11 cellular contexts compared by ENCODE assay signal in genomic region chrX:40140706-40141499, GRCh38. TPM values are rescaled to one million over a fixed set of nuclear protein-coding genes. Genes with fewer than 3 reads are reported as not detected.
A peak's percentile ranks its signal among the peaks of the same experiment; 100 is the strongest.
DNase-seq lines count a peak whose midpoint lies in the region; ATAC-seq and TF ChIP-seq lines count a peak whose summit lies in the region.
"Had no signal": no experiment of that assay in that cellular context is flagged by ENCODE, and none has a peak within 500 bp of the region (broad histone marks: within the 10 kb centered on the region; RNA-seq: fewer than 3 reads in every experiment).

No MANE protein-coding gene starts in this region.

- H3K79me1 ChIP-seq in mesendoderm (ENCODE audit: low read length), result no peaks in the 10 kb centered on the region

- WGBS in esophagus squamous epithelium, 2 donors, result 32 to 43% methylated on average over 2 to 7 of the region's 12 CpGs
- WGBS in mesendoderm (ENCODE audit: extremely low coverage, insufficient coverage, low lambda C conversion rate), result no CpG with 5 or more reads among the region's 12 CpGs
- WGBS in upper lobe of left lung, 2 donors, result 27 to 41% methylated on average over 2 to 9 of the region's 12 CpGs

- in situ Hi-C loops in Panc1 (cut with HindIII; ENCODE audit: low pct_unique_long_range_greater_than_20kb, low sequenced_read_pairs), result no loop called here

- no peak overlapping the region for H3K18ac ChIP-seq in mesendoderm (ENCODE audit: low read length)

- BruUV-seq in Panc1 (replicated peaks; lab: Mats Ljungman, UMichigan), result no TSS peak

- no peak overlapping the region for H2BK5ac ChIP-seq in mesendoderm (ENCODE audit: low read length)

- TF ChIP-seq EP300 in upper lobe of left lung (IDR thresholded peaks at IDR 0.05), result no peak

- no peak overlapping the region for H3K4me2 ChIP-seq in mesendoderm (ENCODE audit: low read length)
- H3K4me2 ChIP-seq: PC-9 had no signal

- H3K36me3 ChIP-seq in Panc1 (ENCODE audit: control insufficient read depth, insufficient read depth, low read length) (no peaks in the 10 kb centered on the region), esophagus squamous epithelium (no peaks in the 10 kb centered on the region), mesendoderm (ENCODE audit: control insufficient read depth, insufficient read depth, low read length) (no peaks in the 10 kb centered on the region), upper lobe of left lung (no peaks in the 10 kb centered on the region)

- intact Hi-C loops in Panc1 (cut with micrococcal nuclease; ENCODE audit: unreplicated experiment) (no loop called here), esophagus squamous epithelium (cut with DNase I) (no loop called here), dorsolateral prefrontal cortex (cut with DNase I) (no loop called here)

- H3K9ac ChIP-seq in mesendoderm (ENCODE audit: low read length), result no peak overlapping the region

- POLR2A ChIA-PET in Panc1 (lab: Charles Lee), result no interaction called here

- no peak overlapping the region for H3K4ac ChIP-seq in mesendoderm (ENCODE audit: low read depth, low read length)

- no peak overlapping the region for H3K4me3 ChIP-seq in Panc1 (ENCODE audit: low read depth in 2 of 2, low read length in 2 of 2)
- no peak overlapping the region for H3K4me3 ChIP-seq in esophagus squamous epithelium
- no peak overlapping the region for H3K4me3 ChIP-seq in mesendoderm (ENCODE audit: low read length)
- no peak overlapping the region for H3K4me3 ChIP-seq in upper lobe of left lung
- H3K4me3 ChIP-seq in dorsolateral prefrontal cortex, result no peak overlapping the region
- H3K4me3 ChIP-seq: PC-9 had no signal

- no peak overlapping the region for H4K8ac ChIP-seq in mesendoderm (ENCODE audit: low read depth, low read length)

- ATAC-seq in Panc1, result peak; percentile 77
- peak; percentile 68 to 70 for ATAC-seq in upper lobe of left lung (ENCODE audit: low FRiP score in 2 of 2)
- ATAC-seq in GM19035 (IDR thresholded peaks at IDR 0.05; ENCODE audit: unreplicated experiment), result no peak
- ATAC-seq in GM21367 (IDR thresholded peaks at IDR 0.05; ENCODE audit: unreplicated experiment), result no peak
- no peak for ATAC-seq in HG03025 (IDR thresholded peaks at IDR 0.05; ENCODE audit: low FRiP score, unreplicated experiment)

- H2BK120ac ChIP-seq in mesendoderm (ENCODE audit: low read depth, low read length), result no peak overlapping the region

- no peak for TF ChIP-seq CTCF in Panc1 (IDR thresholded peaks at IDR 0.05)
- no peak for TF ChIP-seq CTCF in esophagus squamous epithelium (IDR thresholded peaks at IDR 0.05)
- no peak for TF ChIP-seq CTCF in upper lobe of left lung (IDR thresholded peaks at IDR 0.05)
- no peak for TF ChIP-seq CTCF in dorsolateral prefrontal cortex (IDR thresholded peaks at IDR 0.05 in 54 of 56, conservative IDR thresholded peaks at IDR 0.05 in 2 of 56; ENCODE audit: low read depth in 1 of 56, partially characterized antibody in 56 of 56)

- peak overlapping the region; percentile 34; the same call in 1 of the 2 replicates for H3K27ac ChIP-seq in Panc1 (ENCODE audit: low read length)
- H3K27ac ChIP-seq in esophagus squamous epithelium, result peak overlapping the region; percentile 39 to 76 (median 64)
- H3K27ac ChIP-seq in mesendoderm (ENCODE audit: low read depth, low read length), result no peak overlapping the region
- H3K27ac ChIP-seq in upper lobe of left lung, result peak overlapping the region; percentile 42 to 63 (median 50)
- H3K27ac ChIP-seq in dorsolateral prefrontal cortex, result peak overlapping the region in 2 of 59 donors; percentile 9 to 10
- H3K27ac ChIP-seq: PC-9 had no signal

- no peak overlapping the region for H4K5ac ChIP-seq in mesendoderm (ENCODE audit: low read length)

- no peak overlapping the region for H2BK15ac ChIP-seq in mesendoderm (replicated peaks; ENCODE audit: low read depth)

- H2AK5ac ChIP-seq in mesendoderm (ENCODE audit: low read length), result no peak overlapping the region

- CTCF ChIA-PET in Panc1 (lab: Charles Lee), result no interaction called here

- H3K79me2 ChIP-seq in mesendoderm (ENCODE audit: control insufficient read depth, insufficient read depth, low read length), result no peaks in the 10 kb centered on the region

- TF ChIP-seq POLR2A in esophagus squamous epithelium (IDR thresholded peaks at IDR 0.05) (no peak), upper lobe of left lung (IDR thresholded peaks at IDR 0.05) (no peak)

- no peak overlapping the region for H3K23ac ChIP-seq in mesendoderm (ENCODE audit: low read length)

- no peak for DNase-seq in Panc1 (ENCODE audit: low read depth, low spot score)
- no peak for DNase-seq in esophagus squamous epithelium (lab: John Stamatoyannopoulos, UW)
- peak; percentile 42 for DNase-seq in mesendoderm
- DNase-seq in upper lobe of left lung, result peak; percentile 53 to 54
- DNase-seq in dorsolateral prefrontal cortex, result no peak
- DNase-seq: activated naive CD8-positive, alpha-beta T cell treated with anti-CD3 and anti-CD28 coated beads, Interleukin-2, amount 10 ng/mL, durations not matched to agents 7 days and 5 days; NCI-H1417 treated with DMSO at 0.1 percent for 48 hours; PC-9 had no signal

- no peaks in the 10 kb centered on the region; the same call in none of the 2 replicates for H3K4me1 ChIP-seq in Panc1 (ENCODE audit: control insufficient read depth, insufficient read depth, low read length)
- peaks cover 10 to 41% (median 13%) of the 10 kb centered on the region in 3 donors for H3K4me1 ChIP-seq in esophagus squamous epithelium
- H3K4me1 ChIP-seq in mesendoderm (ENCODE audit: control insufficient read depth, low read depth, low read length), result no peaks in the 10 kb centered on the region
- peaks cover 6 to 23% (median 11%) of the 10 kb centered on the region in 4 donors for H3K4me1 ChIP-seq in upper lobe of left lung

- no peaks in the 10 kb centered on the region for H3K27me3 ChIP-seq in Panc1 (ENCODE audit: control insufficient read depth, insufficient read depth, low read length)
- no peaks in the 10 kb centered on the region for H3K27me3 ChIP-seq in esophagus squamous epithelium
- no peaks in the 10 kb centered on the region for H3K27me3 ChIP-seq in mesendoderm (ENCODE audit: insufficient read depth, low read length, poor library complexity)
- peaks cover 0 to 10% (median 0%) of the 10 kb centered on the region in 4 donors for H3K27me3 ChIP-seq in upper lobe of left lung
- H3K27me3 ChIP-seq in dorsolateral prefrontal cortex, result peaks cover 0 to 66% (median 24%) of the 10 kb centered on the region in 45 donors

- H3K56ac ChIP-seq in mesendoderm (ENCODE audit: low read length), result no peak overlapping the region

- no peaks in the 10 kb centered on the region for H3K9me3 ChIP-seq in Panc1 (ENCODE audit: control insufficient read depth, insufficient read depth, low read depth, low read length)
- no peaks in the 10 kb centered on the region for H3K9me3 ChIP-seq in esophagus squamous epithelium
- H3K9me3 ChIP-seq in upper lobe of left lung, result no peaks in the 10 kb centered on the region

RNA-seq across cellular contexts. Expression of gene BCOR, which starts 43.1 kb away (rescaled TPM):
- 48.3 TPM for total RNA-seq in Panc1 (2021; ENCODE audit: unreplicated experiment)
- polyA plus RNA-seq in Panc1 (2012; ENCODE audit: insufficient read length), result 33.8 TPM
- 10 to 100 TPM; 12.0 to 20.1 (median 17.4) TPM for total RNA-seq in esophagus squamous epithelium
- polyA plus RNA-seq in mesendoderm (2013, experiment 1 of 2), result 14.6 TPM
- polyA plus RNA-seq in mesendoderm (2013, experiment 2 of 2), result 14.9 TPM
- total RNA-seq in upper lobe of left lung, result 10 to 100 TPM; 17.5 to 40.8 (median 25.6) TPM
- 10 to 100 TPM; 10.5 to 38.3 (median 19.7) TPM for total RNA-seq in dorsolateral prefrontal cortex

Comparison
In these comparisons a context has a peak if more than half of its experiments do, and no peak if none do; other contexts are left out.
1. ATAC-seq: peak in Panc1 (single experiment) and upper lobe of left lung (2 of 2); none in GM19035 (single experiment), GM21367 (single experiment) and HG03025 (single experiment).
2. DNase-seq: peak in mesendoderm (single experiment) and upper lobe of left lung (2 of 2); none in Panc1 (single experiment), esophagus squamous epithelium (single experiment) and dorsolateral prefrontal cortex (0 of 10).